ENCODE assay signal across 8 cellular contexts in genomic region chr14:21014761-21015190, GRCh38. TPM values are rescaled to one million over a fixed set of nuclear protein-coding genes. Genes with fewer than 3 reads are reported as not detected.
A peak's percentile ranks its signal among the peaks of the same experiment; 100 is the strongest.
DNase-seq lines count a peak whose midpoint lies in the region; ATAC-seq and TF ChIP-seq lines count a peak whose summit lies in the region.

No MANE protein-coding gene starts in this region.

- H3K27ac ChIP-seq in body of pancreas (no peak overlapping the region), smooth muscle cell (ENCODE audit: low read depth) (no peak overlapping the region)

- peaks cover 4% of the 10 kb centered on the region for H3F3A ChIP-seq in smooth muscle cell (ENCODE audit: low read depth)

- H3K36me3 ChIP-seq in body of pancreas (replicated peaks in 1 of 2; ENCODE audit: insufficient read depth in 1 of 2, low read depth in 2 of 2) (peaks cover 11 to 15% of the 10 kb centered on the region in 2 donors), smooth muscle cell (ENCODE audit: low read depth) (no peaks in the 10 kb centered on the region)

- peak; percentile 76 to 99 (median 97) for TF ChIP-seq CTCF in body of pancreas (IDR thresholded peaks at IDR 0.05)
- peak; percentile 88 for TF ChIP-seq CTCF in smooth muscle cell (IDR thresholded peaks at IDR 0.05; ENCODE audit: borderline replicate concordance, insufficient read depth, poor library complexity, severe bottlenecking)

- WGBS in body of pancreas, 2 donors: 0 to 1% methylated on average over 4 of the region's 4 CpGs
- 6% methylated on average over 4 of the region's 4 CpGs for WGBS in smooth muscle cell (ENCODE audit: low lambda C conversion rate)

- H3K79me2 ChIP-seq in smooth muscle cell (ENCODE audit: low read depth): peaks cover 13% of the 10 kb centered on the region

- DNase-seq in AML-193 (lab: John Stamatoyannopoulos, UW): peak; percentile 72 to 76
- peak; percentile 76 for DNase-seq in H4 (ENCODE audit: low spot score)
- peak; percentile 94 for DNase-seq in NCI-H2171 (lab: John Stamatoyannopoulos, UW)
- peak; percentile 71 for DNase-seq in UCSD-AML1 (lab: John Stamatoyannopoulos, UW; ENCODE audit: unreplicated experiment)
- DNase-seq in body of pancreas: peak; percentile 87 to 91 (median 88)
- DNase-seq in iPS DF 4.7 (ENCODE audit: extremely low read depth, low spot score): peak; percentile 83
- DNase-seq in smooth muscle cell (lab: John Stamatoyannopoulos, UW; ENCODE audit: unreplicated experiment): peak; percentile 38

- no peaks in the 10 kb centered on the region for H3K9me3 ChIP-seq in body of pancreas
- no peaks in the 10 kb centered on the region for H3K9me3 ChIP-seq in smooth muscle cell (replicated peaks; ENCODE audit: low read depth)

- no peak overlapping the region for H3K4me3 ChIP-seq in body of pancreas
- H3K4me3 ChIP-seq in smooth muscle cell: no peak overlapping the region

- no peak overlapping the region for H3K9ac ChIP-seq in smooth muscle cell (ENCODE audit: low read depth)

- no peak overlapping the region for H2AFZ ChIP-seq in smooth muscle cell (ENCODE audit: low read depth)

- H3K4me1 ChIP-seq in body of pancreas (no peaks in the 10 kb centered on the region), smooth muscle cell (ENCODE audit: low read depth) (no peaks in the 10 kb centered on the region)

- TF ChIP-seq POLR2A in body of pancreas (IDR thresholded peaks at IDR 0.05): no peak

- peaks cover 3% of the 10 kb centered on the region for H4K20me1 ChIP-seq in smooth muscle cell (ENCODE audit: low read depth)

- H3K27me3 ChIP-seq in body of pancreas (no peaks in the 10 kb centered on the region), smooth muscle cell (ENCODE audit: low read depth) (no peaks in the 10 kb centered on the region)

- ATAC-seq in body of pancreas (peak; percentile 93), HG03520 (IDR thresholded peaks at IDR 0.05; ENCODE audit: unreplicated experiment) (no peak)

- intact Hi-C loops in body of pancreas (cut with DNase I): loop anchor here (5.0 kb wide), 1 partner anchor 73 kb away; no protein-coding TSS in a partner anchor

- H3K4me2 ChIP-seq in smooth muscle cell: no peak overlapping the region

RNA-seq across cellular contexts. Expression of gene NDRG2, which starts 10.1 kb away (rescaled TPM):
- 1.3 and 8.5 TPM in 2 replicates for total RNA-seq in H4 (2014; rRNA removed; shearing (Covaris generic))
- total RNA-seq in body of pancreas: 100 to 1,000 TPM; 133 to 178 TPM
- total RNA-seq in smooth muscle cell: 31.1 and 39.8 TPM in 2 replicates
- polyA plus RNA-seq in smooth muscle cell: 40.4 and 48.4 TPM in 2 replicates

RNA-seq across cellular contexts. Expression of gene TPPP2, which starts 15.2 kb away (rescaled TPM):
- total RNA-seq in H4 (2014; rRNA removed; shearing (Covaris generic)): not detected in 2 replicates
- total RNA-seq in body of pancreas (1 to 10 TPM in 1 of 2 donors, not detected in 1; 1.3 TPM), smooth muscle cell (1.2 TPM in 1 of 2 replicates, not detected in the other)
- polyA plus RNA-seq in smooth muscle cell: 0.65 and 0.70 TPM in 2 replicates

RNA-seq across cellular contexts. Expression of gene SLC39A2, which starts 15.7 kb away (rescaled TPM):
- not detected in 2 replicates for total RNA-seq in H4 (2014; rRNA removed; shearing (Covaris generic))
- total RNA-seq in body of pancreas: not detected
- total RNA-seq in smooth muscle cell: 9.1 and 10.1 TPM in 2 replicates
- 14.3 and 18.7 TPM in 2 replicates for polyA plus RNA-seq in smooth muscle cell

RNA-seq across cellular contexts. Expression of gene RNASE13, which starts 19.8 kb away (rescaled TPM):
- not detected in 2 replicates for total RNA-seq in H4 (2014; rRNA removed; shearing (Covaris generic))
- not detected for total RNA-seq in body of pancreas
- total RNA-seq in smooth muscle cell: not detected in 2 replicates
- 0.25 TPM in 1 of 2 replicates, not detected in the other for polyA plus RNA-seq in smooth muscle cell

RNA-seq across cellular contexts. Expression of gene METTL17, which starts 25.0 kb away (rescaled TPM):
- 60.2 and 64.0 TPM in 2 replicates for total RNA-seq in H4 (2014; rRNA removed; shearing (Covaris generic))
- total RNA-seq in body of pancreas (10 to 100 TPM; 39.2 to 73.7 TPM), smooth muscle cell (70.0 and 96.3 TPM in 2 replicates)
- 46.5 and 55.3 TPM in 2 replicates for polyA plus RNA-seq in smooth muscle cell

Comparison
In these comparisons a context has a peak if more than half of its experiments do, and no peak if none do; other contexts are left out.
1. DNase-seq: peak in every context shown above with its lines; median percentile 94 in NCI-H2171; 88 in body of pancreas; 83 in iPS DF 4.7; 76 in H4; 74 in AML-193; 71 in UCSD-AML1; 38 in smooth muscle cell.
2. RNA of gene SLC39A2, which starts 15.7 kb away (total RNA-seq): 9.1 to 10.1 TPM in smooth muscle cell; not detected in H4 and not detected in body of pancreas; every median in the first group is over 10 times any median in the second.